In the genomic region with DNA sequence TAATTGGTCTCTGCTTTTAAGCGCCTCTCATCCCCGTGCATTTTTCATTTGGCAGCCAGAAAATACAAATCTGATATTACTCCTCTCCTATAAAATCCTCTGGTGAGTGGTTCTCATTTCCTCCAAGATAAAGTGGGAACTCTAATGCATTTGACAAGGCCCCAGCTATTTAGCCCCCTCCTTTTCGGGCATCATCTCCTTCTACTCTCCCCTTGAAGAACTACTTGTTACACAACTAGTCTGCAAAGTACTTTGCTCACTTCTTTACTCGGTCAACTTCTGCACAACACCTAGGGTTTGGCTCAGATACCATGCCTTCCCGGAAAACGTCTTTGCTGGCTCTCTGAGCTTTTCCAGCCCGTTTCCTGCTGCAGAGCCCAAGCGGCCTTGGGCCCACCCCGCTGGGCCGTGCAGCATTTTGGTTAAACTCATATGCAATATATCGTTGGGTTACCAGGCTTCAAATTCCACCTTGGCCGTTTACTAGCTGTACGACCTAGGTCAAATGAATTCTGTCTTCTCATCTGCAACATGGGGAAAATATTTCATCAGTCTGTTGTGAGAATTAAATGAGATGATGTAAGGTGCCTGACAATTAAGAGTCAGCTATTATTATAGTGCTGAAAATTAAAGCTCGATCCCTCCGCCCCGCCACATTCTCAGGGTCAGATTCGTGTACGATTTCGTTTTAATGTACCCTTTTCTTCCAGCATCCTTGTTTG, we compare ENCODE assay signal across 9 cellular contexts. TPM values are rescaled to one million over a fixed set of nuclear protein-coding genes. Genes with fewer than 3 reads are reported as not detected.
DNase-seq lines count a peak whose midpoint lies in the region; ATAC-seq and TF ChIP-seq lines count a peak whose summit lies in the region.
"Had no signal": no experiment of that assay in that cellular context is flagged by ENCODE, and none has a peak within 500 bp of the region (broad histone marks: within the 10 kb centered on the region; RNA-seq: fewer than 3 reads in every experiment).

No MANE protein-coding gene starts in this region.

- H3K27me3 ChIP-seq in Caco-2 (replicated peaks; ENCODE audit: control insufficient read depth, insufficient read depth, low read length), result no peaks in the 10 kb centered on the region
- no peaks in the 10 kb centered on the region for H3K27me3 ChIP-seq in effector memory CD4-positive, alpha-beta T cell (replicated peaks; ENCODE audit: control insufficient read depth, insufficient read depth, low read length, poor library complexity, severe bottlenecking)
- no peaks in the 10 kb centered on the region for H3K27me3 ChIP-seq in neutrophil

- TF ChIP-seq CTCF in Caco-2 (IDR thresholded peaks at IDR 0.05; ENCODE audit: insufficient read depth in 1 of 2, low read depth in 1 of 2, low read length in 1 of 2, severe bottlenecking in 1 of 2, unreplicated experiment in 1 of 2) (no peak), NB4 (IDR thresholded peaks at IDR 0.05; ENCODE audit: low read depth, low read length) (no peak), neutrophil (IDR thresholded peaks at IDR 0.05) (no peak)

- DNase-seq in Caco-2 (no peak), NB4 (ENCODE audit: low read depth) (no peak), kidney tubule cell (ENCODE audit: low spot score) (no peak)
- no peak for DNase-seq in effector memory CD4-positive, alpha-beta T cell
- no peak for DNase-seq in NK-92 treated with Interleukin-12 subunit alpha and Interleukin-12 subunit beta, amount 100 ng/mL, for 24 hours (lab: John Stamatoyannopoulos, UW)

- peak overlapping the region; percentile 87 for H3K27ac ChIP-seq in effector memory CD4-positive, alpha-beta T cell (ENCODE audit: insufficient read depth, low read length, poor library complexity, severe bottlenecking)
- H3K27ac ChIP-seq in neutrophil, result peak overlapping the region; percentile 94

- peak overlapping the region; percentile 92 for H3K4me3 Mint-ChIP-seq in Caco-2 (ENCODE audit: unreplicated experiment)

- H3K36me3 ChIP-seq in Caco-2 (ENCODE audit: control insufficient read depth, insufficient read depth, low read length), result no peaks in the 10 kb centered on the region
- H3K36me3 ChIP-seq in effector memory CD4-positive, alpha-beta T cell (ENCODE audit: control insufficient read depth, insufficient read depth, low read length), result no peaks in the 10 kb centered on the region
- no peaks in the 10 kb centered on the region for H3K36me3 ChIP-seq in neutrophil

- H3K36me3 Mint-ChIP-seq in Caco-2 (ENCODE audit: insufficient read depth, unreplicated experiment), result peaks cover 38% of the 10 kb centered on the region

- peak overlapping the region; percentile 53 for H3K4me3 ChIP-seq in Caco-2 (ENCODE audit: low read depth, low read length)
- peak overlapping the region; percentile 77 for H3K4me3 ChIP-seq in NB4 (ENCODE audit: low read depth, low read length)
- peak overlapping the region; percentile 75 for H3K4me3 ChIP-seq in effector memory CD4-positive, alpha-beta T cell (ENCODE audit: insufficient read depth, low read depth, low read length, poor library complexity, severe bottlenecking)
- peak overlapping the region; percentile 65 to 92 for H3K4me3 ChIP-seq in neutrophil (ENCODE audit: low read depth in 1 of 2, low read length in 1 of 2)

- H3K27ac Mint-ChIP-seq in Caco-2 (ENCODE audit: unreplicated experiment), result peak overlapping the region; percentile 99

- H3K9me3 Mint-ChIP-seq in Caco-2 (ENCODE audit: unreplicated experiment), result no peaks in the 10 kb centered on the region

- CTCF ChIA-PET in Caco-2 (lab: Charles Lee), result interaction anchor here (0.6 to 2.4 kb wide), 13 partner anchors 9 to 230 kb away, joined by 3 to 83 read pairs (median 4); partner anchors contain the start of genes PEX12 and RASL10B

- peaks cover 12% of the 10 kb centered on the region; the same call in 1 of the 2 replicates for H3K4me1 ChIP-seq in Caco-2
- H3K4me1 ChIP-seq in effector memory CD4-positive, alpha-beta T cell (ENCODE audit: control insufficient read depth, insufficient read depth, low read length, poor library complexity, severe bottlenecking), result peaks cover 18% of the 10 kb centered on the region
- peaks cover 34 to 37% of the 10 kb centered on the region in 2 experiments for H3K4me1 ChIP-seq in neutrophil (ENCODE audit: control insufficient read depth in 1 of 2, insufficient read depth in 1 of 2, low read depth in 1 of 2, low read length in 1 of 2)

- POLR2A ChIA-PET in Caco-2 (lab: Charles Lee), result interaction anchor here (0.5 to 2.5 kb wide), 12 partner anchors 8 to 793 kb away, joined by 3 to 44 read pairs (median 4); partner anchors contain the start of genes MMP28 and MRM1

- intact Hi-C loops in Caco-2 (cut with micrococcal nuclease; ENCODE audit: unreplicated experiment), result loop anchor here (2.0 kb wide), 1 partner anchor 222 kb away; the partner anchor contains the start of gene AP2B1

- H3K9me3 ChIP-seq in Caco-2, result no peaks in the 10 kb centered on the region
- H3K9me3 ChIP-seq in effector memory CD4-positive, alpha-beta T cell (ENCODE audit: control insufficient read depth, low read length), result no peaks in the 10 kb centered on the region
- H3K9me3 ChIP-seq in neutrophil, result no peaks in the 10 kb centered on the region

- H3K27me3 Mint-ChIP-seq in Caco-2 (ENCODE audit: insufficient read depth, unreplicated experiment), result no peaks in the 10 kb centered on the region

- TSS peak; percentile 91 for BruUV-seq in Caco-2 (replicated peaks; lab: Mats Ljungman, UMichigan)

- TF ChIP-seq POLR2A in NB4 (IDR thresholded peaks at IDR 0.05; ENCODE audit: extremely low read depth, insufficient read length), result no peak

- no peak for ATAC-seq in HG02884 (IDR thresholded peaks at IDR 0.05; ENCODE audit: unreplicated experiment)
- ATAC-seq in HG02610 (IDR thresholded peaks at IDR 0.05; ENCODE audit: unreplicated experiment), result no peak

- H3K4me1 Mint-ChIP-seq in Caco-2 (ENCODE audit: low read depth, unreplicated experiment), result peaks cover 18% of the 10 kb centered on the region

RNA-seq across cellular contexts. Expression of gene TAF15, which starts 0.9 kb away (rescaled TPM):
- 335 and 350 TPM in 2 replicates for total RNA-seq in Caco-2 (2022)

RNA-seq across cellular contexts. Expression of gene MMP28, which starts 13.0 kb away (rescaled TPM):
- total RNA-seq in Caco-2 (2022), result not detected in 2 replicates

RNA-seq across cellular contexts. Expression of gene C17orf50, which starts 47.7 kb away (rescaled TPM):
- not detected in 2 replicates for total RNA-seq in Caco-2 (2022)
- total RNA-seq: HT1080 had no signal

RNA-seq across cellular contexts. Expression of gene GAS2L2, which starts 55.4 kb away (rescaled TPM):
- not detected in 2 replicates for total RNA-seq in Caco-2 (2022)
